ENCODE assay signal across 8 cellular contexts in the genomic region with DNA sequence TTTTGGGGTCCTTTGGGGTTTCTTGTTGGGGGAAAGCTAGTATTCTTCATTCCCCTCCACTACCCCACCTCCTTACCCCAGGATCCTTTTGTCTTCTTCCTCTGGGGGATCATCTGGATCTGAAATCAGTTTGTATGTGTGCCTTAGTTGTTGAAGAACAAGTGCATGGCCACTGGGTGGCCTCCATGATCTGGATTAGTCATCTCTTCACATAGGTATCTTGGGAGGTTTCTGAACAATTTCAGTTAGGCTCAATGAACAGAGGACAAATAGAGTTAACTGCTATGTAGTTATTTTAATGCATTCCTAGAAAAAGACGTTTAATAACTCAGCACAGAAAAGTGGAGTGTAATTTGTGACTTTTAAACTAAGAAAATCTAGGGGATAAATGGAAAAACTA. TPM values are rescaled to one million over a fixed set of nuclear protein-coding genes. Genes with fewer than 3 reads are reported as not detected.
DNase-seq lines count a peak whose midpoint lies in the region; ATAC-seq and TF ChIP-seq lines count a peak whose summit lies in the region.

No MANE protein-coding gene starts in this region.

- H3K4me3 ChIP-seq in OCI-LY3 (ENCODE audit: low read length) = no peak overlapping the region
- H3K4me3 ChIP-seq in psoas muscle = no peak overlapping the region

- TF ChIP-seq CTCF in GM12872 (IDR thresholded peaks at IDR 0.05; ENCODE audit: insufficient read depth, low read depth, low read length) = peak; percentile 46
- TF ChIP-seq CTCF in OCI-LY3 (IDR thresholded peaks at IDR 0.05; ENCODE audit: low read depth, low read length) = peak; percentile 73
- TF ChIP-seq CTCF in psoas muscle (IDR thresholded peaks at IDR 0.05) = no peak

- no peak overlapping the region for H3K4me2 ChIP-seq in OCI-LY3 (ENCODE audit: low read length)

- ATAC-seq in HG02610 (IDR thresholded peaks at IDR 0.05; ENCODE audit: unreplicated experiment) (peak; percentile 39), psoas muscle (no peak)

- H3K27me3 ChIP-seq in OCI-LY3 (ENCODE audit: low read depth, low read length) (peaks cover 9% of the 10 kb centered on the region), psoas muscle (ENCODE audit: insufficient read depth in 3 of 3, low read length in 2 of 3) (no peaks in the 10 kb centered on the region)

- intact Hi-C loops in psoas muscle (cut with DNase I) = no loop called here

- no peak overlapping the region for H2AFZ ChIP-seq in OCI-LY3 (ENCODE audit: low read depth, low read length)

- H3K27ac ChIP-seq in OCI-LY3 (ENCODE audit: low read length) (no peak overlapping the region), psoas muscle (no peak overlapping the region)

- DNase-seq in iPS-NIHi7 (ENCODE audit: extremely low spot score) (peak; percentile 41), psoas muscle (no peak), LoVo (ENCODE audit: low spot score) (no peak), NCI-H187 (lab: John Stamatoyannopoulos, UW) (no peak), A172 (ENCODE audit: low spot score) (no peak)

- H3K36me3 ChIP-seq in OCI-LY3 (replicated peaks; ENCODE audit: low read depth, low read length) (no peaks in the 10 kb centered on the region), psoas muscle (ENCODE audit: insufficient read depth in 1 of 2, low read depth in 1 of 2) (no peaks in the 10 kb centered on the region)

- WGBS in psoas muscle, 3 donors = 16 to 23% (median 22%) methylated on average over 1 of the region's 1 CpG

- no peaks in the 10 kb centered on the region for H4K20me1 ChIP-seq in OCI-LY3 (ENCODE audit: insufficient read depth, low read length)

- H3K9ac ChIP-seq in OCI-LY3 (ENCODE audit: low read length) = no peak overlapping the region

- H3K4me1 ChIP-seq in OCI-LY3 (ENCODE audit: low read length) (peaks cover 16% of the 10 kb centered on the region), psoas muscle (no peaks in the 10 kb centered on the region)

- H3K79me2 ChIP-seq in OCI-LY3 (ENCODE audit: low read length) = no peaks in the 10 kb centered on the region

- H3K9me3 ChIP-seq in OCI-LY3 (ENCODE audit: insufficient read depth, low read length) (no peaks in the 10 kb centered on the region), psoas muscle (no peaks in the 10 kb centered on the region)

RNA-seq across cellular contexts. Expression of gene VWA5A, which starts 7.1 kb away (rescaled TPM):
- 1 to 10 TPM; 3.4 to 6.7 (median 4.8) TPM for total RNA-seq in psoas muscle
- polyA plus RNA-seq in psoas muscle = 1 to 10 TPM; 1.2 to 2.0 (median 1.3) TPM
- total RNA-seq in A172 (2014; rRNA removed; shearing (Covaris generic)) = 1.1 and 2.1 TPM in 2 replicates
